Comparison of ENCODE assay signal across 8 cellular contexts in the genomic region with DNA sequence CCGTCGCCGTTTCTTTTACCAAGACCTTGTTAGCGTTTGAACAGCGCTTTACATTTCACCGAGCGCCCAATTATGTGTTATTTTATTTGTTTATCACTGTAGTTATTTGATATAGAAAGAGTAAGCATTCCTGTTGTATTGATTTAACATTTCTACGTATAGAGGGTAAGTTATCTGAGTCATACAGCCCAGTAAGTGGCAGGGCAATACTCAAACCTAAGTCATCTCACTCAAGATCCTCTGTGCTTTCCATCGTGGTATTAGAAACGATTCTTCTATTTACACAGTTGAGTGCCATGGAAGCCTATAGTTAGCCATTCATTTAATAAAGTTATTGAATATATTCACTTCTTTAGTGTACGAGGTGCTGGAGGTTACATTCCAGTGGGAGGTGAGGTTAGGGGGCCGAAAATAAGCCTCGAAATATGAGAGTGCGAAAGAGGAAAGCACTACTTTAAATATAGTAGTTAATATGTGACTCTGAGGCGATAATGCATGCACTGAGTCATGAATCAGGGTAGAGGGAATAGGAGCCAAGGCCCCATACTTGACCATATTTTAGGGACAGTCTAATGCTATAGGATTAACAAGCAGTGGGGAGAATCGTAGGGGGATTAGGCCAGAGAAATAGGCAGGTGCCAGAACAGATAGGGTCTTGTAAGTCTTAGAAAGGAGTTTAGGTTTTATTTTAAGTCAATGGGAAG. TPM values are rescaled to one million over a fixed set of nuclear protein-coding genes. Genes with fewer than 3 reads are reported as not detected.
DNase-seq lines count a peak whose midpoint lies in the region; ATAC-seq and TF ChIP-seq lines count a peak whose summit lies in the region.

No MANE protein-coding gene starts in this region.

- intact Hi-C loops in left lung (cut with DNase I), result no loop called here

- H3K27ac Mint-ChIP-seq in activated T-cell treated with anti-CD3 and anti-CD28 coated beads, Interleukin-2, amount 50 U/mL, for 72 hours, result peak overlapping the region; percentile 100
- H3K27ac Mint-ChIP-seq in activated T-helper 17 cell treated with anti-CD3 and anti-CD28 coated beads, Interleukin-2, amount 50 U/mL, for 72 hours, result peak overlapping the region; percentile 99

- peaks cover 0 to 12% of the 10 kb centered on the region in 2 donors for H3K36me3 ChIP-seq in left lung
- H3K36me3 ChIP-seq in upper lobe of left lung, result peaks cover 0 to 11% (median 1%) of the 10 kb centered on the region in 4 donors

- H3K36me3 Mint-ChIP-seq in activated T-cell treated with anti-CD3 and anti-CD28 coated beads, Interleukin-2, amount 50 U/mL, for 72 hours (ENCODE audit: insufficient read depth in 2 of 2), result peaks cover 3 to 19% of the 10 kb centered on the region in 2 donors
- H3K36me3 Mint-ChIP-seq in activated T-helper 17 cell treated with anti-CD3 and anti-CD28 coated beads, Interleukin-2, amount 50 U/mL, for 72 hours (ENCODE audit: low read depth), result peaks cover 52% of the 10 kb centered on the region

- peaks cover 33% of the 10 kb centered on the region for H3K4me1 Mint-ChIP-seq in activated T-cell treated with anti-CD3 and anti-CD28 coated beads, Interleukin-2, amount 50 U/mL, for 72 hours (ENCODE audit: low read depth)
- peaks cover 16% of the 10 kb centered on the region for H3K4me1 Mint-ChIP-seq in activated T-helper 17 cell treated with anti-CD3 and anti-CD28 coated beads, Interleukin-2, amount 50 U/mL, for 72 hours

- no peaks in the 10 kb centered on the region for H3K9me3 Mint-ChIP-seq in activated T-cell treated with anti-CD3 and anti-CD28 coated beads, Interleukin-2, amount 50 U/mL, for 72 hours
- H3K9me3 Mint-ChIP-seq in activated T-helper 17 cell treated with anti-CD3 and anti-CD28 coated beads, Interleukin-2, amount 50 U/mL, for 72 hours, result no peaks in the 10 kb centered on the region

- WGBS in upper lobe of left lung, 2 donors, result 11 to 12% methylated on average over 16 of the region's 16 CpGs

- TF ChIP-seq CTCF in left lung (IDR thresholded peaks at IDR 0.05) (no peak), upper lobe of left lung (IDR thresholded peaks at IDR 0.05) (no peak)

- H3K27me3 ChIP-seq in left lung (no peaks in the 10 kb centered on the region), upper lobe of left lung (no peaks in the 10 kb centered on the region)

- TF ChIP-seq POLR2A in upper lobe of left lung (IDR thresholded peaks at IDR 0.05), result no peak

- no peaks in the 10 kb centered on the region for H3K9me3 ChIP-seq in left lung
- no peaks in the 10 kb centered on the region for H3K9me3 ChIP-seq in upper lobe of left lung

- H3K4me1 ChIP-seq in left lung (peaks cover 9 to 28% of the 10 kb centered on the region in 2 donors), upper lobe of left lung (peaks cover 15 to 21% (median 18%) of the 10 kb centered on the region in 4 donors)

- no peak for TF ChIP-seq EP300 in upper lobe of left lung (IDR thresholded peaks at IDR 0.05)

- peak overlapping the region; percentile 95 to 99 for H3K4me3 Mint-ChIP-seq in activated T-cell treated with anti-CD3 and anti-CD28 coated beads, Interleukin-2, amount 50 U/mL, for 72 hours
- H3K4me3 Mint-ChIP-seq in activated T-helper 17 cell treated with anti-CD3 and anti-CD28 coated beads, Interleukin-2, amount 50 U/mL, for 72 hours, result peak overlapping the region; percentile 92

- peak overlapping the region in 1 of 2 donors; percentile 94 for H3K27ac ChIP-seq in left lung
- peak overlapping the region in 1 of 4 donors; percentile 93 for H3K27ac ChIP-seq in upper lobe of left lung

- H3K4me3 ChIP-seq in left lung (peak overlapping the region; percentile 81 to 84), upper lobe of left lung (peak overlapping the region; percentile 52 to 82 (median 76))

- peak; percentile 22 to 37 for ATAC-seq in activated T-cell treated with anti-CD3 and anti-CD28 coated beads, Interleukin-2, amount 50 U/mL, for 72 hours (replicated peaks in 1 of 2)
- peak; percentile 24 for ATAC-seq in activated T-helper 17 cell treated with anti-CD3 and anti-CD28 coated beads, Interleukin-2, amount 50 U/mL, for 72 hours (replicated peaks)
- ATAC-seq in left lung (no peak), upper lobe of left lung (ENCODE audit: low FRiP score in 2 of 2) (no peak), HG03354 (IDR thresholded peaks at IDR 0.05; ENCODE audit: poor library complexity, severe bottlenecking, unreplicated experiment) (no peak)

- no peak for DNase-seq in activated T-cell treated with anti-CD3 and anti-CD28 coated beads, Interleukin-2, amount 50 U/mL, for 72 hours
- DNase-seq in activated T-cell treated with anti-CD3 and anti-CD28 coated beads for 4 hours, result no peak
- DNase-seq in left lung, result no peak
- DNase-seq in upper lobe of left lung, result no peak
- DNase-seq in T-helper 9 cell, result no peak
- no peak for DNase-seq in NCI-H2029 (lab: John Stamatoyannopoulos, UW)

- H3K27me3 Mint-ChIP-seq in activated T-cell treated with anti-CD3 and anti-CD28 coated beads, Interleukin-2, amount 50 U/mL, for 72 hours (ENCODE audit: low read depth), result no peaks in the 10 kb centered on the region
- H3K27me3 Mint-ChIP-seq in activated T-helper 17 cell treated with anti-CD3 and anti-CD28 coated beads, Interleukin-2, amount 50 U/mL, for 72 hours, result no peaks in the 10 kb centered on the region

RNA-seq across cellular contexts. Expression of a gene that starts 0.6 kb away (rescaled TPM):
- total RNA-seq in activated T-cell treated with anti-CD3 and anti-CD28 coated beads, Interleukin-2, amount 50 U/mL, for 72 hours, result 10 to 100 TPM; 48.9 to 57.9 TPM
- 10 to 100 TPM; 43.9 to 56.7 TPM for total RNA-seq in activated T-helper 17 cell treated with anti-CD3 and anti-CD28 coated beads, Interleukin-2, amount 50 U/mL, for 72 hours
- 1 to 10 TPM; 7.5 TPM for total RNA-seq in left lung
- 1 to 10 TPM; 1.0 to 5.0 (median 2.1) TPM for total RNA-seq in upper lobe of left lung

RNA-seq across cellular contexts. Expression of a gene that starts 22.7 kb away (rescaled TPM):
- total RNA-seq in activated T-cell treated with anti-CD3 and anti-CD28 coated beads, Interleukin-2, amount 50 U/mL, for 72 hours, result 10 to 100 TPM; 51.2 to 55.6 TPM
- 10 to 100 TPM; 22.0 to 29.2 TPM for total RNA-seq in activated T-helper 17 cell treated with anti-CD3 and anti-CD28 coated beads, Interleukin-2, amount 50 U/mL, for 72 hours
- total RNA-seq in left lung (10 to 100 TPM; 35.0 to 36.2 TPM), upper lobe of left lung (10 to 100 TPM; 22.2 to 53.4 (median 36.6) TPM)

Comparison
In these comparisons a context has a peak if more than half of its experiments do, and no peak if none do; other contexts are left out.
1. ATAC-seq: peak in activated T-cell treated with anti-CD3 and anti-CD28 coated beads, Interleukin-2, amount 50 U/mL, for 72 hours (2 of 2) and activated T-helper 17 cell treated with anti-CD3 and anti-CD28 coated beads, Interleukin-2, amount 50 U/mL, for 72 hours (single experiment); none in left lung (single experiment), upper lobe of left lung (0 of 2) and HG03354 (single experiment).
2. RNA of a gene that starts 0.6 kb away (total RNA-seq): 48.9 to 57.9 TPM in activated T-cell treated with anti-CD3 and anti-CD28 coated beads, Interleukin-2, amount 50 U/mL, for 72 hours and 43.9 to 56.7 TPM in activated T-helper 17 cell treated with anti-CD3 and anti-CD28 coated beads, Interleukin-2, amount 50 U/mL, for 72 hours; 7.5 TPM in left lung and 1.0 to 5.0 TPM in upper lobe of left lung; every median in the first group is over 4 times any median in the second.